1 cellular context compared by ENCODE assay signal in genomic region chr4:76001760-76002159, GRCh38.
TF ChIP-seq lines count a peak whose summit lies in the region.

No MANE protein-coding gene starts in this region.

TF ChIP-seq in GM23338, 12 proteins besides CTCF, POLR2A, EP300 and RAD21 (continued from another document):
- TF ChIP-seq ZNF462 (CRISPR knock-in tag; IDR thresholded peaks at IDR 0.05) (no peak), POLR2AphosphoS5 (IDR thresholded peaks at IDR 0.05; ENCODE audit: low read depth) (no peak), NANOG (IDR thresholded peaks at IDR 0.05; ENCODE audit: borderline replicate concordance) (no peak), EZH2phosphoT487 (IDR thresholded peaks at IDR 0.05; ENCODE audit: unreplicated experiment) (no peak)
